Comparison of ENCODE assay signal across 12 cellular contexts in the genomic region with DNA sequence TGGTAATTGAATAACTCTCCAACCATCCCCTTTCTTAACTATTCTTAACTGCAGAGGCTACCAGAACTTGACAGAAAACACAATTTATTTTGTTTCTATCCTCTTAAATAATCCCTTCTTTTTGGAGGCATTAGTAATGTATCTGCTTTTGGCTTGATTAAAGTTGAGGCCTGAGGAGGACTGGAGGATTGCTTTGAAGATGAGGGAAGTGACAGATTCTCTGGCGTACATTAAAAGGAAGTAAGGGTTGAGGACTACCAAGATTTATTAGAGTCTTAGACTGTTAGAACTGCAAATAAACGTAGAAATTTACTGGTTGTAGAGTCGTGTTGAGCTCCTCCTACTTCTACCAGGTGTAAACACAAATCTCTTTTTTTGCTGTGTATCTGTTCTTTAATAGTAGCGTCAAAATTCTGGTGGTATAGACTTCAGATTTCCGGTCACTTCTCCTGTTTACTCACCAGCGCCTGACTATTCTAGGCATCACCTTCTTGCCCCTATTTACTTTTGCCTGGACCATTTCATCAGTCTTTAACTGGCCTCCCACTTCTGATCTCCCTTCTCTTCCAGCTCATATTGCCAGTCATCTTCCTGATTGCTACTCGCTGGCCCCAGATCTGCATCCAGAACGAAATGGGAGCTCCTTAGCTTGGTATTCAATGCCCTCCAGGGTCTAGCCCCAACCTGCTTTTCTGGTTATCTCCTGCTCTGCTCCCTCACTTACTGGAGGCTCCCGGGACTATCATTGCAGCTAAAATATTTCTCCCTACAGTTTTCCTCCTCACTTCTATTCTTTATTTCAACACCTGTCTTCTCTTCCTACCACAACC. TPM values are rescaled to one million over a fixed set of nuclear protein-coding genes. Genes with fewer than 3 reads are reported as not detected.
DNase-seq lines count a peak whose midpoint lies in the region; ATAC-seq, FAIRE-seq and TF ChIP-seq lines count a peak whose summit lies in the region.
"Had no signal": no experiment of that assay in that cellular context is flagged by ENCODE, and none has a peak within 500 bp of the region (broad histone marks: within the 10 kb centered on the region; RNA-seq: fewer than 3 reads in every experiment).

No MANE protein-coding gene starts in this region.

- dilution Hi-C loops in mammary epithelial cell (cut with HindIII; ENCODE audit: low sequenced_read_pairs): no loop called here
- dilution Hi-C loops in keratinocyte (cut with MboI; ENCODE audit: extremely low pct_ligation_motif_present, low sequenced_read_pairs): no loop called here

- H3K27ac ChIP-seq in mammary epithelial cell (ENCODE audit: insufficient read depth, low read depth, low read length): no peak overlapping the region
- H3K27ac ChIP-seq in keratinocyte (ENCODE audit: control insufficient read depth, insufficient read depth, low read length): peak overlapping the region; percentile 41
- peak overlapping the region; percentile 57 to 89 for H3K27ac ChIP-seq in aorta (ENCODE audit: low read depth in 1 of 2, low read length in 2 of 2)
- H3K27ac ChIP-seq: cardiac muscle cell had no signal

- 66% methylated on average over 9 of the region's 9 CpGs for WGBS in mammary epithelial cell (ENCODE audit: low coverage, missing lambda C conversion rate)
- 30 to 47% methylated on average over 9 of the region's 9 CpGs for WGBS in aorta, 2 donors

- POLR2A ChIA-PET in MCF 10A (lab: Yijun Ruan, JAX): interaction anchor here (0.6 to 6.4 kb wide), 3 partner anchors 7 to 759 kb away, joined by 3 to 44 read pairs (median 3); no protein-coding TSS in a partner anchor

- no peaks in the 10 kb centered on the region for H3K9me3 Mint-ChIP-seq in MCF 10A (ENCODE audit: unreplicated experiment)
- no peaks in the 10 kb centered on the region for H3K9me3 Mint-ChIP-seq in activated naive CD8-positive, alpha-beta T cell treated with anti-CD3 and anti-CD28 coated beads for 36 hours

- H3K9ac ChIP-seq in mammary epithelial cell (ENCODE audit: insufficient read depth, low read length): no peak overlapping the region
- peak overlapping the region; percentile 4 for H3K9ac ChIP-seq in keratinocyte (ENCODE audit: control insufficient read depth, extremely low read depth, insufficient read depth, low read length)

- no peak for ATAC-seq in aorta (ENCODE audit: low FRiP score)

- H3K36me3 Mint-ChIP-seq in MCF 10A (ENCODE audit: insufficient read depth, unreplicated experiment): peaks cover 88% of the 10 kb centered on the region
- peaks cover 51% of the 10 kb centered on the region for H3K36me3 Mint-ChIP-seq in activated naive CD8-positive, alpha-beta T cell treated with anti-CD3 and anti-CD28 coated beads for 36 hours

- no peak overlapping the region for H3K4me2 ChIP-seq in mammary epithelial cell (ENCODE audit: insufficient read depth, low read depth, low read length)
- peak overlapping the region; percentile 0 for H3K4me2 ChIP-seq in keratinocyte (ENCODE audit: control insufficient read depth, extremely low read depth, insufficient read depth, low read depth, low read length)

- intact Hi-C loops in MCF 10A (cut with micrococcal nuclease) (no loop called here), mammary epithelial cell (cut with micrococcal nuclease) (loop anchor here (1.0 kb wide), 1 partner anchor 80 kb away; the partner anchor contains the start of gene TXNRD1), aorta (cut with DNase I) (loop anchor here in 1 of 2 donors (2.0 kb wide), 1 partner anchor 80 kb away; the partner anchor contains the start of gene TXNRD1)

- H3K4me3 ChIP-seq in mammary epithelial cell (replicated peaks in 1 of 3; ENCODE audit: insufficient read depth in 1 of 3, low read depth in 2 of 3, low read length in 3 of 3): no peak overlapping the region
- H3K4me3 ChIP-seq in keratinocyte (ENCODE audit: control insufficient read depth in 2 of 3, extremely low read depth in 1 of 3, insufficient read depth in 2 of 3, low read depth in 1 of 3, low read length in 3 of 3): no peak overlapping the region
- peak overlapping the region in 1 of 2 donors; percentile 34 for H3K4me3 ChIP-seq in aorta (ENCODE audit: low read length in 2 of 2)
- no peak overlapping the region for H3K4me3 ChIP-seq in MG63
- H3K4me3 ChIP-seq: cardiac muscle cell had no signal

- in situ Hi-C loops in mammary epithelial cell (cut with MboI; ENCODE audit: low sequenced_read_pairs in 2 of 2): no loop called here

- CTCF ChIA-PET in MCF 10A (lab: Yijun Ruan, JAX) (interaction anchor here (0.7 to 2.6 kb wide), 3 partner anchors 93 to 665 kb away, joined by 3 to 12 read pairs (median 5); no protein-coding TSS in a partner anchor), mammary epithelial cell (lab: Charles Lee; ENCODE audit: low non-redundant PET) (no interaction called here)

- H3K79me2 ChIP-seq in mammary epithelial cell (ENCODE audit: insufficient read depth, low read length): peaks cover 97% of the 10 kb centered on the region
- peaks cover 92% of the 10 kb centered on the region for H3K79me2 ChIP-seq in keratinocyte (ENCODE audit: control insufficient read depth, insufficient read depth, low read length)

- peaks cover 31% of the 10 kb centered on the region for H3K4me1 Mint-ChIP-seq in MCF 10A (ENCODE audit: insufficient read depth, unreplicated experiment)
- peaks cover 25% of the 10 kb centered on the region for H3K4me1 Mint-ChIP-seq in activated naive CD8-positive, alpha-beta T cell treated with anti-CD3 and anti-CD28 coated beads for 36 hours

- H4K20me1 ChIP-seq in mammary epithelial cell (ENCODE audit: insufficient read depth, low read length): peaks cover 2% of the 10 kb centered on the region
- peaks cover 26% of the 10 kb centered on the region for H4K20me1 ChIP-seq in keratinocyte (ENCODE audit: control insufficient read depth, extremely low read depth, insufficient read depth, low read length)

- H2AFZ ChIP-seq in mammary epithelial cell (ENCODE audit: low read depth, low read length) (no peak overlapping the region), keratinocyte (ENCODE audit: control insufficient read depth, low read length) (no peak overlapping the region)

- H3K4me1 ChIP-seq in mammary epithelial cell (ENCODE audit: insufficient read depth, low read length) (peaks cover 2% of the 10 kb centered on the region), keratinocyte (ENCODE audit: control insufficient read depth, extremely low read depth, insufficient read depth, low read length) (peaks cover 36% of the 10 kb centered on the region), aorta (ENCODE audit: control insufficient read depth in 1 of 2, insufficient read depth in 2 of 2, low read length in 2 of 2) (peaks cover 6 to 14% of the 10 kb centered on the region in 2 donors)

- no peaks in the 10 kb centered on the region for H3K9me1 ChIP-seq in keratinocyte (ENCODE audit: control insufficient read depth, extremely low read depth, insufficient read depth, low read length)

- no peaks in the 10 kb centered on the region for H3K9me3 ChIP-seq in mammary epithelial cell (replicated peaks; ENCODE audit: insufficient read depth, low read length)
- H3K9me3 ChIP-seq in keratinocyte (ENCODE audit: control insufficient read depth, low read depth, low read length): no peaks in the 10 kb centered on the region
- no peaks in the 10 kb centered on the region for H3K9me3 ChIP-seq in aorta (ENCODE audit: control insufficient read depth, low read length)
- no peaks in the 10 kb centered on the region for H3K9me3 ChIP-seq in MG63

- BruUV-seq in MCF 10A (replicated peaks; lab: Mats Ljungman, UMichigan) (no TSS peak), mammary epithelial cell (replicated peaks; lab: Mats Ljungman, UMichigan) (no TSS peak)

- H3K27me3 Mint-ChIP-seq in MCF 10A (ENCODE audit: insufficient read depth, unreplicated experiment): no peaks in the 10 kb centered on the region
- H3K27me3 Mint-ChIP-seq in activated naive CD8-positive, alpha-beta T cell treated with anti-CD3 and anti-CD28 coated beads for 36 hours: no peaks in the 10 kb centered on the region

- TF ChIP-seq CTCF in MCF 10A (IDR thresholded peaks at IDR 0.05; ENCODE audit: unreplicated experiment): no peak
- TF ChIP-seq CTCF in mammary epithelial cell (conservative IDR thresholded peaks at IDR 0.05 in 1 of 2, IDR thresholded peaks at IDR 0.05 in 1 of 2; ENCODE audit: extremely low read depth in 1 of 2, insufficient read depth in 1 of 2, low read depth in 1 of 2, low read length in 2 of 2): no peak
- no peak for TF ChIP-seq CTCF in keratinocyte (optimal IDR thresholded peaks at IDR 0.05 in 1 of 3, IDR thresholded peaks at IDR 0.05 in 1 of 3, conservative IDR thresholded peaks at IDR 0.05 in 1 of 3; ENCODE audit: extremely low read depth in 1 of 3, insufficient read depth in 2 of 3, low read length in 3 of 3)

- H3K4me3 Mint-ChIP-seq in MCF 10A (ENCODE audit: unreplicated experiment): no peak overlapping the region
- no peak overlapping the region for H3K4me3 Mint-ChIP-seq in activated naive CD8-positive, alpha-beta T cell treated with anti-CD3 and anti-CD28 coated beads for 36 hours

- H3K27me3 ChIP-seq in mammary epithelial cell (ENCODE audit: insufficient read depth, low read length): no peaks in the 10 kb centered on the region
- H3K27me3 ChIP-seq in keratinocyte (ENCODE audit: control insufficient read depth, extremely low read depth, insufficient read depth, low read length): no peaks in the 10 kb centered on the region
- H3K27me3 ChIP-seq in aorta (ENCODE audit: control insufficient read depth in 1 of 2, insufficient read depth in 2 of 2, low read length in 1 of 2): no peaks in the 10 kb centered on the region
- no peaks in the 10 kb centered on the region for H3K27me3 ChIP-seq in MG63
- H3K27me3 ChIP-seq: cardiac muscle cell had no signal

- DNase-seq in MCF 10A (ENCODE audit: unreplicated experiment): no peak
- DNase-seq in mammary epithelial cell: no peak
- DNase-seq in activated naive CD8-positive, alpha-beta T cell treated with anti-CD3 and anti-CD28 coated beads for 36 hours: no peak
- DNase-seq in keratinocyte (ENCODE audit: low read depth, low spot score): no peak
- DNase-seq in aorta: no peak
- no peak for DNase-seq in NCI-H1930 (lab: John Stamatoyannopoulos, UW)
- DNase-seq in stimulated activated CD8-positive, alpha-beta memory T cell treated with anti-CD3 and anti-CD28 coated beads, Interleukin-4, amount 100 ng/mL, for 48 hours: no peak
- no peak for DNase-seq in MG63
- DNase-seq: activated effector memory CD4-positive, alpha-beta T cell treated with Interleukin-2 at 50 U/mL for 16 hours; NCI-H2227 treated with DMSO at 0.1 percent for 48 hours had no signal

- peak; percentile 32 for FAIRE-seq in keratinocyte (lab: Jason Lieb, UNC)
- FAIRE-seq: urothelium cell line had no signal

- H3K27ac Mint-ChIP-seq in MCF 10A (ENCODE audit: low read depth, unreplicated experiment): peak overlapping the region; percentile 85
- peak overlapping the region; percentile 3 for H3K27ac Mint-ChIP-seq in activated naive CD8-positive, alpha-beta T cell treated with anti-CD3 and anti-CD28 coated beads for 36 hours

- H3K36me3 ChIP-seq in mammary epithelial cell (ENCODE audit: insufficient read depth, low read length) (peaks cover 43% of the 10 kb centered on the region), keratinocyte (ENCODE audit: control insufficient read depth in 2 of 2, extremely low read depth in 1 of 2, insufficient read depth in 2 of 2, low read length in 2 of 2) (peaks cover 18 to 35% of the 10 kb centered on the region in 2 experiments), aorta (ENCODE audit: control insufficient read depth in 1 of 2, insufficient read depth in 2 of 2, low read length in 1 of 2) (peaks cover 3 to 6% of the 10 kb centered on the region in 2 donors), MG63 (peaks cover 94% of the 10 kb centered on the region)

RNA-seq across cellular contexts. Expression of gene EID3, which starts 8.5 kb away (rescaled TPM):
- 1.6 and 3.0 TPM in 2 replicates for total RNA-seq in MCF 10A (2022)
- 1 to 10 TPM; 5.3 to 6.3 TPM for total RNA-seq in mammary epithelial cell
- polyA plus RNA-seq in mammary epithelial cell: 0.95 TPM
- polyA minus RNA-seq in mammary epithelial cell: not detected
- total RNA-seq in activated naive CD8-positive, alpha-beta T cell treated with anti-CD3 and anti-CD28 coated beads for 36 hours: 1 to 10 TPM; 5.7 to 6.4 TPM
- polyA plus RNA-seq in keratinocyte: 0.75 to 1.8 TPM (median 1.2 TPM) in 3 replicates
- 2.0 TPM for polyA plus RNA-seq in keratinocyte (2011; ENCODE audit: low read depth)
- 0.53 and 0.94 TPM in 2 replicates for polyA plus RNA-seq in keratinocyte (2011; cell fraction: cytosol; rRNA removed)
- 1.8 and 3.5 TPM in 2 replicates for polyA plus RNA-seq in keratinocyte (2011; cell fraction: nucleus; rRNA removed)
- polyA plus RNA-seq in keratinocyte (2012; ENCODE audit: low replicate concordance): 0.63 and 1.3 TPM in 2 replicates
- polyA minus RNA-seq in keratinocyte: 0.96 to 8.4 TPM (median 1.5 TPM) in 3 replicates
- not detected for polyA minus RNA-seq in keratinocyte (2011; cell fraction: cytosol; rRNA and poly(A)+ RNA removed)
- 5.7 and 11.3 TPM in 2 replicates for polyA minus RNA-seq in keratinocyte (2011; cell fraction: nucleus; rRNA and poly(A)+ RNA removed)
- 1 to 10 TPM; 8.5 to 8.6 TPM for total RNA-seq in aorta
- 1 to 10 TPM; 2.1 to 6.8 TPM for polyA plus RNA-seq in aorta
- total RNA-seq in MG63 (2014; rRNA removed; shearing (Covaris generic); ENCODE audit: low replicate concordance): 6.0 and 6.8 TPM in 2 replicates
